Comparison of ENCODE assay signal across 14 cellular contexts in the genomic region with DNA sequence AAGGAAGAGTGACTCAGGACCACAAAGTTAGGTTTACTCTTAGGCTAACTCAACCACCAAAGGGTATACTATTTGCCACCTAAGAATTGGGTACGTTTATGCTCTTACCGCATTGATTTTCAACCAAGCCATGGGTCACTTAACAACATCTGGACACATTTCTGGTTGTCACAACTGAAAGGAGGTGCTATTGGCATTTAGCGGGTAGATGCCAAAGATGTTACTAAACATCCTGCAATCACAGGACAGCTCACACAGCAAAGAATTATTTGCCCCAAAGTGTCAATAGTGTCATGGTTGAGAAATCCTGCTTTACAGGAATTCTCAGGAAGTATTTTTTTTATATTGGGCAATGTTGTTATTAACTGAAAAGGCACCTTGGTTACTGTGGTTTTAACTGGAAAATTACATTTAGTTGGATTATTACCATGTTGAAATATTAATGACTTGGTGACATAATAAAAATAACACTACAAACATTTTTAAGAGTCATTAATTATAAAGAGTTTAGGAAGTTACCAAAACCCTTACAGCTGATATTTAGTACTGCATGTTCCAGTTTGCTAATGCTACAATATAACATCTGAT.
A peak's percentile ranks its signal among the peaks of the same experiment; 100 is the strongest.
DNase-seq lines count a peak whose midpoint lies in the region; ATAC-seq, FAIRE-seq and TF ChIP-seq lines count a peak whose summit lies in the region.
"Had no signal": no experiment of that assay in that cellular context is flagged by ENCODE, and none has a peak within 500 bp of the region (broad histone marks: within the 10 kb centered on the region; RNA-seq: fewer than 3 reads in every experiment).

No MANE protein-coding gene starts in this region.

- POLR2A ChIA-PET in MCF 10A (lab: Yijun Ruan, JAX): interaction anchor here (0.7 to 1.2 kb wide), 3 partner anchors 259 to 449 kb away, joined by 3 to 6 read pairs (median 3); partner anchors contain the start of genes ITGB8 and MACC1
- POLR2A ChIA-PET in HepG2 (lab: Yijun Ruan, JAX): no interaction called here
- POLR2A ChIA-PET in activated CD4-positive, alpha-beta memory T cell treated with anti-CD3 and anti-CD28 coated beads, Interleukin-2, amount 10 ng/mL, durations not matched to agents 7 days and 5 days (lab: Charles Lee): no interaction called here

- H4K20me1 ChIP-seq in HepG2 (ENCODE audit: insufficient read depth, low read length): no peaks in the 10 kb centered on the region

- H3K9me3 Mint-ChIP-seq in MCF 10A (ENCODE audit: unreplicated experiment): peaks cover 10% of the 10 kb centered on the region
- no peaks in the 10 kb centered on the region for H3K9me3 Mint-ChIP-seq in activated CD4-positive, alpha-beta memory T cell treated with anti-CD3 and anti-CD28 coated beads, Interleukin-2, amount 10 ng/mL, durations not matched to agents 7 days and 5 days

- 22% methylated on average over 3 of the region's 3 CpGs for WGBS in HepG2 (ENCODE audit: low lambda C conversion rate)

- H3K36me3 ChIP-seq in HepG2 (replicated peaks in 1 of 2; ENCODE audit: control insufficient read depth in 1 of 2, insufficient read depth in 2 of 2, low read length in 2 of 2): no peaks in the 10 kb centered on the region

- TF ChIP-seq RAD21 in HepG2 (CRISPR knock-in tag; IDR thresholded peaks at IDR 0.05): no peak

- CTCF ChIA-PET in MCF 10A (lab: Yijun Ruan, JAX) (no interaction called here), HepG2 (lab: Yijun Ruan, JAX; ENCODE audit: low intra/inter-chr PET ratio, low total read pairs) (no interaction called here)
- CTCF ChIA-PET in activated CD4-positive, alpha-beta memory T cell treated with anti-CD3 and anti-CD28 coated beads, Interleukin-2, amount 10 ng/mL, durations not matched to agents 7 days and 5 days (lab: Charles Lee): no interaction called here

- H3K27me3 ChIP-seq in HepG2 (ENCODE audit: control insufficient read depth in 1 of 2, insufficient read depth in 2 of 2, low read length in 2 of 2): no peaks in the 10 kb centered on the region

- no peak overlapping the region for H3K4me2 ChIP-seq in HepG2 (ENCODE audit: low read depth, low read length)

- H3K4me3 ChIP-seq in HepG2 (replicated peaks in 1 of 3; ENCODE audit: insufficient read depth in 1 of 3, low read depth in 2 of 3, low read length in 3 of 3): no peak overlapping the region

- DNase-seq in AG08396 (ENCODE audit: low spot score) (peak; percentile 17), HT-29 (ENCODE audit: low spot score) (peak; percentile 76), MCF 10A (ENCODE audit: unreplicated experiment) (peak; percentile 89), HepG2 (ENCODE audit: low spot score) (peak; percentile 1), substantia nigra (lab: John Stamatoyannopoulos, UW) (no peak), NCI-H1105 (lab: John Stamatoyannopoulos, UW) (no peak)
- DNase-seq in activated CD4-positive, alpha-beta memory T cell treated with anti-CD3 and anti-CD28 coated beads, Interleukin-2, amount 10 ng/mL, durations not matched to agents 7 days and 5 days: no peak
- DNase-seq: activated B cell treated with CpG ODN at 0.5 μM for 24 hours, MV-4-11 had no signal

- in situ Hi-C loops in HepG2 (cut with HindIII; ENCODE audit: extremely low pct_ligation_motif_present, low pct_unique_long_range_greater_than_20kb): no loop called here

- H3K4me1 ChIP-seq in HepG2 (ENCODE audit: insufficient read depth, low read length): no peaks in the 10 kb centered on the region

- peak overlapping the region; percentile 96 for H3K27ac Mint-ChIP-seq in MCF 10A (ENCODE audit: low read depth, unreplicated experiment)
- H3K27ac Mint-ChIP-seq in activated CD4-positive, alpha-beta memory T cell treated with anti-CD3 and anti-CD28 coated beads, Interleukin-2, amount 10 ng/mL, durations not matched to agents 7 days and 5 days: no peak overlapping the region
- H3K27ac Mint-ChIP-seq: activated B cell treated with CpG ODN at 0.5 μM for 24 hours; activated T-helper 2 cell treated with anti-CD3 and anti-CD28 coated beads, Interferon-gamma antibody, Interleukin-2, Interleukin-4, amounts not matched to agents 10 μg/mL and 5 μg/mL and 100 μg/mL, durations not matched to agents 14 hours and 24 hours and 36 hours; stimulated activated memory B cell treated with anti-CD40 and anti-IgM and Interleukin-4, amounts not matched to agents 10 μg/mL and 1 μg/mL and 100 μg/mL, for 72 hours had no signal

- H3K27ac ChIP-seq in HepG2 (ENCODE audit: extremely low read length, insufficient read depth, low read length): no peak overlapping the region
- H3K27ac ChIP-seq in substantia nigra (ENCODE audit: low read depth, low read length, poor library complexity, severe bottlenecking): no peak overlapping the region
- H3K27ac ChIP-seq: C4-2B had no signal

- BruUV-seq in MCF 10A (replicated peaks; lab: Mats Ljungman, UMichigan): no TSS peak
- BruUV-seq in HepG2 (replicated peaks; lab: Mats Ljungman, UMichigan): no TSS peak

- intact Hi-C loops in MCF 10A (cut with micrococcal nuclease): loop anchor here (10.0 kb wide), 2 partner anchors 216 to 356 kb away; no protein-coding TSS in a partner anchor
- intact Hi-C loops in HepG2 (cut with micrococcal nuclease; ENCODE audit: unreplicated experiment): no loop called here

- no peak for ATAC-seq in HepG2
- ATAC-seq in GM19395 (IDR thresholded peaks at IDR 0.05; ENCODE audit: unreplicated experiment): no peak
- ATAC-seq: stimulated activated memory B cell treated with anti-CD40 and anti-IgM and Interleukin-4, amounts not matched to agents 10 μg/mL and 1 μg/mL and 100 μg/mL, for 72 hours had no signal

- H3K9me3 ChIP-seq in HepG2 (ENCODE audit: low read length): peaks cover 70% of the 10 kb centered on the region

- no peaks in the 10 kb centered on the region for H3K27me3 Mint-ChIP-seq in MCF 10A (ENCODE audit: insufficient read depth, unreplicated experiment)
- H3K27me3 Mint-ChIP-seq in activated CD4-positive, alpha-beta memory T cell treated with anti-CD3 and anti-CD28 coated beads, Interleukin-2, amount 10 ng/mL, durations not matched to agents 7 days and 5 days: no peaks in the 10 kb centered on the region
- H3K27me3 Mint-ChIP-seq: activated B cell treated with CpG ODN at 0.5 μM for 24 hours; stimulated activated memory B cell treated with anti-CD40 and anti-IgM and Interleukin-4, amounts not matched to agents 10 μg/mL and 1 μg/mL and 100 μg/mL, for 72 hours had no signal

- no peak for TF ChIP-seq POLR2A in HepG2 (IDR thresholded peaks at IDR 0.05; ENCODE audit: insufficient read depth in 1 of 2, low read depth in 2 of 2, low read length in 2 of 2)

- H3K9ac ChIP-seq in HepG2 (ENCODE audit: insufficient read depth, low read depth, low read length): no peak overlapping the region

- TF ChIP-seq CTCF in MCF 10A (IDR thresholded peaks at IDR 0.05; ENCODE audit: unreplicated experiment) (no peak), HepG2 (CRISPR knock-in tag; IDR thresholded peaks at IDR 0.05) (no peak)

- no peak overlapping the region for H2AFZ ChIP-seq in HepG2 (ENCODE audit: low read length)

- TF ChIP-seq EP300 in HepG2 (IDR thresholded peaks at IDR 0.05; ENCODE audit: low read depth in 2 of 2, low read length in 2 of 2): no peak
- TF ChIP-seq EP300 in HepG2 (CRISPR knock-in tag; IDR thresholded peaks at IDR 0.05; ENCODE audit: borderline replicate concordance): no peak

- no peak for FAIRE-seq in HepG2 (lab: Jason Lieb, UNC)
- FAIRE-seq: GM12891 had no signal

- peaks cover 12% of the 10 kb centered on the region for H3K4me1 Mint-ChIP-seq in MCF 10A (ENCODE audit: insufficient read depth, unreplicated experiment)
- H3K4me1 Mint-ChIP-seq in activated CD4-positive, alpha-beta memory T cell treated with anti-CD3 and anti-CD28 coated beads, Interleukin-2, amount 10 ng/mL, durations not matched to agents 7 days and 5 days: no peaks in the 10 kb centered on the region
- H3K4me1 Mint-ChIP-seq: activated B cell treated with CpG ODN at 0.5 μM for 24 hours; stimulated activated memory B cell treated with anti-CD40 and anti-IgM and Interleukin-4, amounts not matched to agents 10 μg/mL and 1 μg/mL and 100 μg/mL, for 72 hours had no signal

- H3K4me3 Mint-ChIP-seq in MCF 10A (ENCODE audit: unreplicated experiment): peak overlapping the region; percentile 29
- H3K4me3 Mint-ChIP-seq in activated CD4-positive, alpha-beta memory T cell treated with anti-CD3 and anti-CD28 coated beads, Interleukin-2, amount 10 ng/mL, durations not matched to agents 7 days and 5 days: no peak overlapping the region
- H3K4me3 Mint-ChIP-seq: activated B cell treated with CpG ODN at 0.5 μM for 24 hours; stimulated activated memory B cell treated with anti-CD40 and anti-IgM and Interleukin-4, amounts not matched to agents 10 μg/mL and 1 μg/mL and 100 μg/mL, for 72 hours had no signal

- no peaks in the 10 kb centered on the region for H3K79me2 ChIP-seq in HepG2 (ENCODE audit: insufficient read depth, low read length)

- peaks cover 6% of the 10 kb centered on the region for H3K36me3 Mint-ChIP-seq in MCF 10A (ENCODE audit: insufficient read depth, unreplicated experiment)
- H3K36me3 Mint-ChIP-seq in activated CD4-positive, alpha-beta memory T cell treated with anti-CD3 and anti-CD28 coated beads, Interleukin-2, amount 10 ng/mL, durations not matched to agents 7 days and 5 days (ENCODE audit: low read depth): no peaks in the 10 kb centered on the region
- H3K36me3 Mint-ChIP-seq: stimulated activated memory B cell treated with anti-CD40 and anti-IgM and Interleukin-4, amounts not matched to agents 10 μg/mL and 1 μg/mL and 100 μg/mL, for 72 hours had no signal

TF ChIP-seq in HepG2, 621 proteins besides CTCF, POLR2A, EP300 and RAD21 (continues in another document):
- TF ChIP-seq JUN (CRISPR knock-in tag; IDR thresholded peaks at IDR 0.05) (no peak), PBX2 (CRISPR knock-in tag; IDR thresholded peaks at IDR 0.05) (no peak)

Comparison
In these comparisons a context has a peak if more than half of its experiments do, and no peak if none do; other contexts are left out.
1. DNase-seq: peak in AG08396 (single experiment), HT-29 (single experiment), MCF 10A (single experiment) and HepG2 (single experiment); none in activated CD4-positive, alpha-beta memory T cell treated with anti-CD3 and anti-CD28 coated beads, Interleukin-2, amount 10 ng/mL, durations not matched to agents 7 days and 5 days (single experiment), substantia nigra (0 of 49) and NCI-H1105 (single experiment).